Comparison of ENCODE assay signal across 24 cellular contexts in genomic region chr1:46492871-46493270, GRCh38. TPM values are rescaled to one million over a fixed set of nuclear protein-coding genes. Genes with fewer than 3 reads are reported as not detected.
DNase-seq lines count a peak whose midpoint lies in the region; ATAC-seq and TF ChIP-seq lines count a peak whose summit lies in the region.
"Had no signal": no experiment of that assay in that cellular context is flagged by ENCODE, and none has a peak within 500 bp of the region (broad histone marks: within the 10 kb centered on the region; RNA-seq: fewer than 3 reads in every experiment).

No MANE protein-coding gene starts in this region.

- DNase-seq in Right ventricle myocardium inferior (ENCODE audit: missing footprints), result peak; percentile 66
- no peak for DNase-seq in cardiac septum (ENCODE audit: low spot score)
- peak; percentile 81 for DNase-seq in endodermal cell
- DNase-seq in iPS-NIHi7 (ENCODE audit: extremely low spot score), result peak; percentile 74
- peak; percentile 70 for DNase-seq in posterior vena cava (ENCODE audit: low spot score)
- no peak for DNase-seq in NCI-H1436 (lab: John Stamatoyannopoulos, UW)
- no peak for DNase-seq in GM23248
- DNase-seq in cerebellar nuclear complex (lab: John Stamatoyannopoulos, UW), result no peak
- DNase-seq: ACHN; CD4-positive, alpha-beta T cell; COR-L47; DMS79; KBM-7; MM.1S; NCI-H1048; NCI-H1417 treated with DMSO at 0.1 percent for 48 hours; NCI-H1930; NCI-H510A; PC-9; RPMI8226; SIG-M5; SK-N-SH had no signal

- no peaks in the 10 kb centered on the region for H3K36me3 ChIP-seq in endodermal cell (ENCODE audit: control insufficient read depth, insufficient read depth, low read length)
- H3K36me3 ChIP-seq in GM23248 (ENCODE audit: low read depth), result no peaks in the 10 kb centered on the region
- H3K36me3 ChIP-seq: BLaER1 had no signal

- H3K9ac ChIP-seq in endodermal cell (ENCODE audit: extremely low read depth, low read length, poor library complexity, severe bottlenecking), result no peak overlapping the region
- H3K9ac ChIP-seq in GM23248, result no peak overlapping the region
- H3K9ac ChIP-seq: BLaER1, SK-N-SH had no signal

- no peaks in the 10 kb centered on the region for H3F3A ChIP-seq in GM23248 (ENCODE audit: insufficient read depth)

- no peaks in the 10 kb centered on the region for H3K9me3 Mint-ChIP-seq in endodermal cell
- H3K9me3 Mint-ChIP-seq: CD4-positive, alpha-beta T cell had no signal

- no peak overlapping the region for H3K4me2 ChIP-seq in GM23248 (ENCODE audit: unreplicated experiment)
- H3K4me2 ChIP-seq: BLaER1, PC-9, SK-N-SH had no signal

- no peaks in the 10 kb centered on the region for H3K79me2 ChIP-seq in GM23248 (ENCODE audit: insufficient read depth)

- no peaks in the 10 kb centered on the region for H4K20me1 ChIP-seq in GM23248 (ENCODE audit: insufficient read depth)

- H3K4me1 ChIP-seq in endodermal cell (ENCODE audit: control insufficient read depth, insufficient read depth, low read length), result peaks cover 6% of the 10 kb centered on the region
- H3K4me1 ChIP-seq in GM23248 (ENCODE audit: insufficient read depth), result no peaks in the 10 kb centered on the region; the same call in 1 of the 2 replicates

- intact Hi-C loops in Right ventricle myocardium inferior (cut with DNase I) (no loop called here), cardiac septum (cut with DNase I) (no loop called here), posterior vena cava (cut with DNase I) (loop anchor here in 1 of 2 donors (1.0 kb wide), 1 partner anchor 31 kb away; no protein-coding TSS in a partner anchor)

- 17 to 22% methylated on average over 9 to 18 of the region's 20 CpGs for WGBS in endodermal cell (ENCODE audit: insufficient coverage in 1 of 2, insufficient read length in 1 of 2), 2 experiments
- WGBS in GM23248 (ENCODE audit: low coverage in 1 of 2, low lambda C conversion rate in 2 of 2, missing lambda C conversion rate in 2 of 2), 2 experiments, result 60 to 62% methylated on average over 17 to 20 of the region's 20 CpGs

- H3K4me1 Mint-ChIP-seq in endodermal cell, result peaks cover 53% of the 10 kb centered on the region

- TF ChIP-seq CTCF in endodermal cell (conservative IDR thresholded peaks at IDR 0.05), result no peak

- no peaks in the 10 kb centered on the region for H3K36me3 Mint-ChIP-seq in endodermal cell (ENCODE audit: low read depth)

- H3K27ac ChIP-seq in endodermal cell (ENCODE audit: low read depth, low read length) (no peak overlapping the region), GM23248 (no peak overlapping the region)
- H3K27ac ChIP-seq: 22Rv1, BLaER1, PC-9 had no signal

- H3K4me3 Mint-ChIP-seq in endodermal cell, result peak overlapping the region; percentile 27
- H3K4me3 Mint-ChIP-seq: CD4-positive, alpha-beta T cell had no signal

- no peak overlapping the region for H2AFZ ChIP-seq in GM23248
- H2AFZ ChIP-seq: PC-9 had no signal

- H3K4me3 ChIP-seq in endodermal cell (ENCODE audit: low read length) (no peak overlapping the region), GM23248 (no peak overlapping the region)
- H3K4me3 ChIP-seq: BLaER1, PC-9 had no signal

- ATAC-seq in Right ventricle myocardium inferior, result no peak

- H3K27ac Mint-ChIP-seq in endodermal cell, result no peak overlapping the region
- H3K27ac Mint-ChIP-seq: CD4-positive, alpha-beta T cell had no signal

- H3K27me3 Mint-ChIP-seq in endodermal cell (ENCODE audit: insufficient read depth), result peaks cover 100% of the 10 kb centered on the region

- H3K27me3 ChIP-seq in endodermal cell (ENCODE audit: control insufficient read depth, insufficient read depth, low read length, poor library complexity, severe bottlenecking) (peaks cover 100% of the 10 kb centered on the region), GM23248 (replicated peaks; ENCODE audit: insufficient read depth) (peaks cover 74% of the 10 kb centered on the region)

- in situ Hi-C loops in GM23248 (cut with MboI), result no loop called here

- H3K9me2 ChIP-seq in GM23248 (ENCODE audit: insufficient read depth), result no peaks in the 10 kb centered on the region
- H3K9me2 ChIP-seq: SK-N-SH had no signal

- H3K9me3 ChIP-seq in endodermal cell (ENCODE audit: control insufficient read depth, low read length), result no peaks in the 10 kb centered on the region
- H3K9me3 ChIP-seq in GM23248 (ENCODE audit: low read depth), result no peaks in the 10 kb centered on the region
- H3K9me3 ChIP-seq: BLaER1, SK-N-SH had no signal

RNA-seq across cellular contexts. Expression of gene DMBX1, which starts 3.2 kb away (rescaled TPM):
- total RNA-seq in Right ventricle myocardium inferior (not detected), cardiac septum (not detected), endodermal cell (10 to 100 TPM in 1 of 2 donors, 1 to 10 TPM in 1; 5.7 to 16.6 TPM), posterior vena cava (not detected)
- 3.0 TPM for polyA plus RNA-seq in endodermal cell (2013, experiment 1 of 2)
- polyA plus RNA-seq in endodermal cell (2013, experiment 2 of 2), result 3.4 TPM
- not detected in 2 replicates for total RNA-seq in GM23248 (2014; rRNA removed; shearing (Covaris generic))
- polyA plus RNA-seq in GM23248 (2016; fragmentation: Nextera tagmentation; extraction: Ambion mirVana), result not detected in 2 replicates
- total RNA-seq: CD4-positive, alpha-beta T cell had no signal
- polyA plus RNA-seq: SK-N-SH had no signal

RNA-seq across cellular contexts. Expression of gene KNCN, which starts 58.6 kb away (rescaled TPM):
- not detected for total RNA-seq in Right ventricle myocardium inferior
- not detected for total RNA-seq in cardiac septum
- not detected for total RNA-seq in endodermal cell
- 0.18 TPM for polyA plus RNA-seq in endodermal cell (2013, experiment 1 of 2)
- polyA plus RNA-seq in endodermal cell (2013, experiment 2 of 2), result not detected
- total RNA-seq in posterior vena cava, result not detected
- not detected in 2 replicates for total RNA-seq in GM23248 (2014; rRNA removed; shearing (Covaris generic))
- not detected in 2 replicates for polyA plus RNA-seq in GM23248 (2016; fragmentation: Nextera tagmentation; extraction: Ambion mirVana)
- total RNA-seq: CD4-positive, alpha-beta T cell; PC-9 had no signal
- polyA plus RNA-seq: SK-N-SH had no signal

Comparison
In these comparisons a context has a peak if more than half of its experiments do, and no peak if none do; other contexts are left out.
1. DNase-seq: peak in Right ventricle myocardium inferior (single experiment), endodermal cell (single experiment), iPS-NIHi7 (single experiment) and posterior vena cava (single experiment); none in cardiac septum (single experiment), NCI-H1436 (single experiment), GM23248 (single experiment) and cerebellar nuclear complex (0 of 2).